8 cellular contexts compared by ENCODE assay signal in genomic region chr15:22359587-22359986, GRCh38.
A peak's percentile ranks its signal among the peaks of the same experiment; 100 is the strongest.
DNase-seq lines count a peak whose midpoint lies in the region; ATAC-seq and TF ChIP-seq lines count a peak whose summit lies in the region.
"Not testable (repeated sequence)": the region's sequence is repeated elsewhere in the genome, so short reads cannot be mapped to it uniquely, and the experiment has no call there.

No MANE protein-coding gene starts in this region.

- not testable (repeated sequence) for H3K27ac Mint-ChIP-seq in WTC11; activated T-helper 17 cell treated with anti-CD3 and anti-CD28 coated beads, Interleukin-2, amount 50 U/mL, for 72 hours; stimulated activated effector memory CD8-positive, alpha-beta T cell treated with anti-CD3 and anti-CD28 coated beads, Interleukin-12 subunit alpha, Interleukin-12 subunit beta, amount 100 ng/mL, for 72 hours

- ATAC-seq in GM19438 (IDR thresholded peaks at IDR 0.05; ENCODE audit: low read depth, unreplicated experiment) (peak; percentile 82), HG02623 (IDR thresholded peaks at IDR 0.05; ENCODE audit: unreplicated experiment) (peak; percentile 85), HG03196 (IDR thresholded peaks at IDR 0.05; ENCODE audit: unreplicated experiment) (peak; percentile 90), WTC11 (peak; percentile 57; the same call in 1 of the 2 replicates), left colon (peak; percentile 36)
- ATAC-seq in activated T-helper 17 cell treated with anti-CD3 and anti-CD28 coated beads, Interleukin-2, amount 50 U/mL, for 72 hours (replicated peaks) = peak; percentile 81
- ATAC-seq in stimulated activated effector memory CD8-positive, alpha-beta T cell treated with anti-CD3 and anti-CD28 coated beads, Interleukin-12 subunit alpha, Interleukin-12 subunit beta, amount 100 ng/mL, for 72 hours = peak; percentile 91

- H3K4me3 Mint-ChIP-seq in WTC11; activated T-helper 17 cell treated with anti-CD3 and anti-CD28 coated beads, Interleukin-2, amount 50 U/mL, for 72 hours; stimulated activated effector memory CD8-positive, alpha-beta T cell treated with anti-CD3 and anti-CD28 coated beads, Interleukin-12 subunit alpha, Interleukin-12 subunit beta, amount 100 ng/mL, for 72 hours: not testable (repeated sequence)

- not testable (repeated sequence) for H3K4me1 Mint-ChIP-seq in WTC11; activated T-helper 17 cell treated with anti-CD3 and anti-CD28 coated beads, Interleukin-2, amount 50 U/mL, for 72 hours; stimulated activated effector memory CD8-positive, alpha-beta T cell treated with anti-CD3 and anti-CD28 coated beads, Interleukin-12 subunit alpha, Interleukin-12 subunit beta, amount 100 ng/mL, for 72 hours

- DNase-seq in WTC11 (ENCODE audit: low spot score); left colon; stimulated activated effector memory CD8-positive, alpha-beta T cell treated with anti-CD3 and anti-CD28 coated beads, Interleukin-12 subunit alpha, Interleukin-12 subunit beta, amount 100 ng/mL, for 72 hours (ENCODE audit: low spot score in 2 of 2): not testable (repeated sequence)

- peak; percentile 11 for TF ChIP-seq CTCF in GM12873 (IDR thresholded peaks at IDR 0.05; ENCODE audit: insufficient read depth, low read depth, low read length, missing control alignments)
- not testable (repeated sequence) for TF ChIP-seq CTCF in WTC11 (IDR thresholded peaks at IDR 0.05)

- not testable (repeated sequence) for H3K9me3 Mint-ChIP-seq in WTC11; activated T-helper 17 cell treated with anti-CD3 and anti-CD28 coated beads, Interleukin-2, amount 50 U/mL, for 72 hours; stimulated activated effector memory CD8-positive, alpha-beta T cell treated with anti-CD3 and anti-CD28 coated beads, Interleukin-12 subunit alpha, Interleukin-12 subunit beta, amount 100 ng/mL, for 72 hours

- CTCF ChIA-PET in WTC11 (lab: Charles Lee) = not testable (repeated sequence)

- POLR2A ChIA-PET in WTC11 (lab: Charles Lee) = not testable (repeated sequence)

- intact Hi-C loops in left colon (cut with DNase I, micrococcal nuclease) = not testable (repeated sequence)

- H3K27me3 Mint-ChIP-seq in WTC11 (ENCODE audit: low read depth); activated T-helper 17 cell treated with anti-CD3 and anti-CD28 coated beads, Interleukin-2, amount 50 U/mL, for 72 hours: not testable (repeated sequence)

- H3K36me3 Mint-ChIP-seq in WTC11; activated T-helper 17 cell treated with anti-CD3 and anti-CD28 coated beads, Interleukin-2, amount 50 U/mL, for 72 hours (ENCODE audit: low read depth); stimulated activated effector memory CD8-positive, alpha-beta T cell treated with anti-CD3 and anti-CD28 coated beads, Interleukin-12 subunit alpha, Interleukin-12 subunit beta, amount 100 ng/mL, for 72 hours: not testable (repeated sequence)

Comparison
In these comparisons a context has a peak if more than half of its experiments do, and no peak if none do; other contexts are left out.
1. ATAC-seq: peak in every context shown above with its lines; median percentile 91 in stimulated activated effector memory CD8-positive, alpha-beta T cell treated with anti-CD3 and anti-CD28 coated beads, Interleukin-12 subunit alpha, Interleukin-12 subunit beta, amount 100 ng/mL, for 72 hours; 90 in HG03196; 85 in HG02623; 82 in GM19438; 81 in activated T-helper 17 cell treated with anti-CD3 and anti-CD28 coated beads, Interleukin-2, amount 50 U/mL, for 72 hours; 57 in WTC11; 36 in left colon.